In genomic region chr6:37820713-37821069, GRCh38 we compare ENCODE assay signal across 1 cellular context.
TF ChIP-seq lines count a peak whose summit lies in the region.

No MANE protein-coding gene starts in this region.

TF ChIP-seq in GM23338, 12 proteins besides CTCF, POLR2A, EP300 and RAD21 (continued from another document):
- TF ChIP-seq ZNF462 (CRISPR knock-in tag; IDR thresholded peaks at IDR 0.05) (no peak), ZNF331 (CRISPR knock-in tag; IDR thresholded peaks at IDR 0.05; ENCODE audit: low read depth) (no peak), STAT1 (IDR thresholded peaks at IDR 0.05; ENCODE audit: unreplicated experiment) (no peak), REST (IDR thresholded peaks at IDR 0.05; ENCODE audit: unreplicated experiment) (no peak), EZH2 (IDR thresholded peaks at IDR 0.05; ENCODE audit: low read depth, unreplicated experiment) (no peak), JUNB (IDR thresholded peaks at IDR 0.05; ENCODE audit: unreplicated experiment) (no peak), ZNF114 (CRISPR knock-in tag; IDR thresholded peaks at IDR 0.05) (no peak), EZH2phosphoT487 (IDR thresholded peaks at IDR 0.05; ENCODE audit: unreplicated experiment) (no peak), CREB1 (CRISPR knock-in tag; IDR thresholded peaks at IDR 0.05; ENCODE audit: low read depth) (no peak)
